ENCODE assay signal across 12 cellular contexts in genomic region chr6:29924731-29925130, GRCh38. TPM values are rescaled to one million over a fixed set of nuclear protein-coding genes. Genes with fewer than 3 reads are reported as not detected.
DNase-seq lines count a peak whose midpoint lies in the region; TF ChIP-seq lines count a peak whose summit lies in the region.
"Had no signal": no experiment of that assay in that cellular context is flagged by ENCODE, and none has a peak within 500 bp of the region (broad histone marks: within the 10 kb centered on the region; RNA-seq: fewer than 3 reads in every experiment).

No MANE protein-coding gene starts in this region.

- POLR2A ChIA-PET in activated CD4-positive, alpha-beta memory T cell treated with anti-CD3 and anti-CD28 coated beads for 36 hours (lab: Charles Lee) = no interaction called here

- H3K4me1 ChIP-seq in BLaER1 (peaks cover 35% of the 10 kb centered on the region), thyroid gland (peaks cover 0 to 4% of the 10 kb centered on the region in 2 donors)
- H3K4me1 ChIP-seq: ascending aorta had no signal

- no peak overlapping the region for H3K27ac ChIP-seq in BLaER1
- no peak overlapping the region for H3K27ac ChIP-seq in thyroid gland
- H3K27ac ChIP-seq: ascending aorta had no signal

- H3K9ac ChIP-seq in BLaER1 = no peak overlapping the region
- H3K9ac ChIP-seq: SK-N-SH had no signal

- CTCF ChIA-PET in activated CD4-positive, alpha-beta memory T cell treated with anti-CD3 and anti-CD28 coated beads for 36 hours (lab: Charles Lee) = no interaction called here

- peak overlapping the region; percentile 21 for H3K4me3 Mint-ChIP-seq in activated CD4-positive, alpha-beta memory T cell treated with anti-CD3 and anti-CD28 coated beads for 36 hours
- no peak overlapping the region for H3K4me3 Mint-ChIP-seq in glutamatergic neuron (ENCODE audit: unreplicated experiment)
- H3K4me3 Mint-ChIP-seq in progenitor cell of endocrine pancreas (ENCODE audit: low read depth) = no peak overlapping the region

- no peak overlapping the region for H3K4me3 ChIP-seq in BLaER1
- no peak overlapping the region for H3K4me3 ChIP-seq in thyroid gland (replicated peaks in 1 of 3)
- H3K4me3 ChIP-seq: ascending aorta had no signal

- H3K36me3 ChIP-seq in BLaER1 (no peaks in the 10 kb centered on the region), thyroid gland (no peaks in the 10 kb centered on the region)
- H3K36me3 ChIP-seq: ascending aorta had no signal

- WGBS in thyroid gland, 2 donors = 53 to 64% methylated on average over 3 of the region's 3 CpGs

- no peak overlapping the region for H3K27ac Mint-ChIP-seq in activated CD4-positive, alpha-beta memory T cell treated with anti-CD3 and anti-CD28 coated beads for 36 hours
- H3K27ac Mint-ChIP-seq in glutamatergic neuron (ENCODE audit: unreplicated experiment) (peak overlapping the region; percentile 44), progenitor cell of endocrine pancreas (no peak overlapping the region)
- H3K27ac Mint-ChIP-seq: stimulated activated naive B cell treated with anti-CD40 and anti-IgM and Interleukin-4, amounts not matched to agents 10 μg/mL and 1 μg/mL and 100 μg/mL, for 72 hours had no signal

- no peaks in the 10 kb centered on the region for H3K27me3 Mint-ChIP-seq in activated CD4-positive, alpha-beta memory T cell treated with anti-CD3 and anti-CD28 coated beads for 36 hours
- H3K27me3 Mint-ChIP-seq in glutamatergic neuron (ENCODE audit: unreplicated experiment) = peaks cover 9% of the 10 kb centered on the region
- H3K27me3 Mint-ChIP-seq in progenitor cell of endocrine pancreas = peaks cover 20% of the 10 kb centered on the region
- H3K27me3 Mint-ChIP-seq: stimulated activated naive B cell treated with anti-CD40 and anti-IgM and Interleukin-4, amounts not matched to agents 10 μg/mL and 1 μg/mL and 100 μg/mL, for 72 hours had no signal

- peaks cover 23% of the 10 kb centered on the region for H3K4me1 Mint-ChIP-seq in activated CD4-positive, alpha-beta memory T cell treated with anti-CD3 and anti-CD28 coated beads for 36 hours (ENCODE audit: low read depth)
- H3K4me1 Mint-ChIP-seq in glutamatergic neuron (ENCODE audit: low read depth, unreplicated experiment) (peaks cover 10% of the 10 kb centered on the region), progenitor cell of endocrine pancreas (ENCODE audit: low read depth) (no peaks in the 10 kb centered on the region)

- H3K36me3 Mint-ChIP-seq in activated CD4-positive, alpha-beta memory T cell treated with anti-CD3 and anti-CD28 coated beads for 36 hours = no peaks in the 10 kb centered on the region
- no peaks in the 10 kb centered on the region for H3K36me3 Mint-ChIP-seq in glutamatergic neuron (ENCODE audit: unreplicated experiment)
- H3K36me3 Mint-ChIP-seq in progenitor cell of endocrine pancreas (ENCODE audit: insufficient read depth) = no peaks in the 10 kb centered on the region

- no peak for TF ChIP-seq POLR2A in thyroid gland (IDR thresholded peaks at IDR 0.05)

- H3K27me3 ChIP-seq in BLaER1 = no peaks in the 10 kb centered on the region
- H3K27me3 ChIP-seq in thyroid gland = no peaks in the 10 kb centered on the region
- H3K27me3 ChIP-seq: ascending aorta had no signal

- DNase-seq in ELR (ENCODE audit: low read depth) (peak; percentile 36), glutamatergic neuron (no peak), mucosa of gallbladder (ENCODE audit: low spot score) (no peak), progenitor cell of endocrine pancreas (ENCODE audit: low spot score, unreplicated experiment) (no peak), thyroid gland (no peak), SIG-M5 (lab: John Stamatoyannopoulos, UW) (no peak)
- DNase-seq in activated CD4-positive, alpha-beta memory T cell treated with anti-CD3 and anti-CD28 coated beads for 36 hours = no peak
- DNase-seq: NCI-H1417 treated with DMSO at 0.1 percent for 48 hours; SK-N-SH; stimulated activated naive B cell treated with anti-CD40 and anti-IgM and Interleukin-4, amounts not matched to agents 10 μg/mL and 1 μg/mL and 100 μg/mL, for 72 hours had no signal

- TF ChIP-seq CTCF in glutamatergic neuron (IDR thresholded peaks at IDR 0.05; ENCODE audit: partially characterized antibody, unreplicated experiment) (no peak), progenitor cell of endocrine pancreas (IDR thresholded peaks at IDR 0.05; ENCODE audit: unreplicated experiment) (no peak), thyroid gland (IDR thresholded peaks at IDR 0.05) (no peak)

- H3K9me3 ChIP-seq in BLaER1 (no peaks in the 10 kb centered on the region), thyroid gland (no peaks in the 10 kb centered on the region)
- H3K9me3 ChIP-seq: ascending aorta, SK-N-SH had no signal

- H4K20me1 ChIP-seq in BLaER1 = no peaks in the 10 kb centered on the region

- H3K9me3 Mint-ChIP-seq in activated CD4-positive, alpha-beta memory T cell treated with anti-CD3 and anti-CD28 coated beads for 36 hours = no peaks in the 10 kb centered on the region
- peaks cover 2% of the 10 kb centered on the region for H3K9me3 Mint-ChIP-seq in glutamatergic neuron (ENCODE audit: unreplicated experiment)
- no peaks in the 10 kb centered on the region for H3K9me3 Mint-ChIP-seq in progenitor cell of endocrine pancreas (ENCODE audit: low read depth)

- intact Hi-C loops in activated CD4-positive, alpha-beta memory T cell treated with anti-CD3 and anti-CD28 coated beads for 36 hours (cut with micrococcal nuclease) = no loop called here
- intact Hi-C loops in thyroid gland (cut with DNase I) = no loop called here

- 0 out of 2 replicates have a peak overlapping the region, but pooled peaks have one; percentile 95 for H3K4me2 ChIP-seq in BLaER1
- H3K4me2 ChIP-seq: SK-N-SH had no signal

RNA-seq across cellular contexts. Expression of gene HLA-A, which starts 17.6 kb away (rescaled TPM):
- total RNA-seq in activated CD4-positive, alpha-beta memory T cell treated with anti-CD3 and anti-CD28 coated beads for 36 hours = 1,000 to 10,000 TPM; 1,413 to 1,470 TPM
- total RNA-seq in glutamatergic neuron (ENCODE audit: unreplicated experiment) (60.2 TPM), mucosa of gallbladder (1,097 TPM), progenitor cell of endocrine pancreas (198 and 204 TPM in 2 replicates), thyroid gland (100 to 1,000 TPM; 398 to 842 (median 578) TPM)
